28 cellular contexts compared by ENCODE assay signal in genomic region chr5:35819026-35819425, GRCh38. TPM values are rescaled to one million over a fixed set of nuclear protein-coding genes. Genes with fewer than 3 reads are reported as not detected.
DNase-seq lines count a peak whose midpoint lies in the region; ATAC-seq lines count a peak whose summit lies in the region.
"Had no signal": no experiment of that assay in that cellular context is flagged by ENCODE, and none has a peak within 500 bp of the region (broad histone marks: within the 10 kb centered on the region; RNA-seq: fewer than 3 reads in every experiment).

No MANE protein-coding gene starts in this region.

- DNase-seq in activated naive CD4-positive, alpha-beta T cell treated with anti-CD3 and anti-CD28 coated beads for 36 hours: no peak
- DNase-seq in activated naive CD4-positive, alpha-beta T cell treated with anti-CD3 and anti-CD28 coated beads, Interleukin-2, amount 50 U/mL, for 16 hours: no peak
- DNase-seq in DMS53 treated with DMSO at 0.1 percent for 48 hours (lab: John Stamatoyannopoulos, UW; ENCODE audit: unreplicated experiment) (peak; percentile 37), sciatic nerve (ENCODE audit: low spot score) (no peak), cerebellar cortex (ENCODE audit: low spot score) (no peak)
- no peak for DNase-seq in activated CD4-positive, alpha-beta memory T cell treated with anti-CD3 and anti-CD28 coated beads, Interleukin-2, amount 10 ng/mL, durations not matched to agents 7 days and 5 days
- no peak for DNase-seq in naive thymus-derived CD4-positive, alpha-beta T cell
- DNase-seq: activated naive CD8-positive, alpha-beta T cell treated with anti-CD3 and anti-CD28 coated beads, Interleukin-2, amount 10 ng/mL, durations not matched to agents 7 days and 5 days; effector CD8-positive, alpha-beta T cell; hypothalamus; left colon; NCI-H1092; NCI-H1694 treated with DMSO at 0.1 percent for 48 hours; NCI-H446 treated with DMSO at 0.1 percent for 48 hours; NCI-H774; Peyer's patch; SHP77 treated with DMSO at 0.1 percent for 48 hours; stimulated activated CD4-positive, alpha-beta T cell treated with anti-CD3 and anti-CD28 coated beads, Interleukin-15, amount 100 ng/mL, for 24 hours had no signal

- no peak for ATAC-seq in naive thymus-derived CD4-positive, alpha-beta T cell
- ATAC-seq in GM21381 (IDR thresholded peaks at IDR 0.05; ENCODE audit: unreplicated experiment) (no peak), sciatic nerve (no peak)
- ATAC-seq: K562; left colon; natural killer cell treated with Interleukin-12 subunit alpha and Interleukin-12 subunit beta and Interleukin-15 and Interleukin-18, amount 100 ng/mL, for 72 hours; stimulated activated memory B cell treated with anti-CD40 and anti-IgM and Interleukin-4, amounts not matched to agents 10 μg/mL and 1 μg/mL and 100 μg/mL, for 72 hours; WTC11 had no signal

- intact Hi-C loops in activated naive CD4-positive, alpha-beta T cell treated with anti-CD3 and anti-CD28 coated beads for 36 hours (cut with micrococcal nuclease): no loop called here
- intact Hi-C loops in naive thymus-derived CD4-positive, alpha-beta T cell (cut with micrococcal nuclease): no loop called here
- intact Hi-C loops in sciatic nerve (cut with DNase I): no loop called here

- H3K27ac ChIP-seq in naive thymus-derived CD4-positive, alpha-beta T cell (ENCODE audit: low read depth, low read length): no peak overlapping the region
- H3K27ac ChIP-seq: ascending aorta; BLaER1 treated with 17β-estradiol and CSF1 and Interleukin-3, amounts not matched to agents 10 nM and 100 nM; cardiac muscle cell; coronary artery had no signal

- H3K4me3 Mint-ChIP-seq in activated naive CD4-positive, alpha-beta T cell treated with anti-CD3 and anti-CD28 coated beads for 36 hours: no peak overlapping the region
- no peak overlapping the region for H3K4me3 Mint-ChIP-seq in activated CD4-positive, alpha-beta memory T cell treated with anti-CD3 and anti-CD28 coated beads, Interleukin-2, amount 10 ng/mL, durations not matched to agents 7 days and 5 days
- peak overlapping the region in 9 of 10 donors; percentile 4 to 84 (median 51) for H3K4me3 Mint-ChIP-seq in naive thymus-derived CD4-positive, alpha-beta T cell
- H3K4me3 Mint-ChIP-seq: activated naive CD8-positive, alpha-beta T cell treated with anti-CD3 and anti-CD28 coated beads, Interleukin-2, amount 10 ng/mL, durations not matched to agents 7 days and 5 days; natural killer cell treated with Interleukin-12 subunit alpha and Interleukin-12 subunit beta and Interleukin-15 and Interleukin-18, amount 100 ng/mL, for 72 hours; stimulated activated memory B cell treated with anti-CD40 and anti-IgM and Interleukin-4, amounts not matched to agents 10 μg/mL and 1 μg/mL and 100 μg/mL, for 72 hours; WTC11 had no signal

- peak overlapping the region; percentile 25 for H3K4me3 ChIP-seq in naive thymus-derived CD4-positive, alpha-beta T cell (ENCODE audit: low read length)
- H3K4me3 ChIP-seq: ascending aorta; BLaER1 treated with 17β-estradiol and CSF1 and Interleukin-3, amounts not matched to agents 10 nM and 100 nM; cardiac muscle cell; coronary artery; K562; Peyer's patch had no signal

- H3K36me3 ChIP-seq in naive thymus-derived CD4-positive, alpha-beta T cell (ENCODE audit: control insufficient read depth in 2 of 3, insufficient read depth in 3 of 3, low read length in 3 of 3): no peaks in the 10 kb centered on the region
- H3K36me3 ChIP-seq: ascending aorta; BLaER1 treated with 17β-estradiol and CSF1 and Interleukin-3, amounts not matched to agents 10 nM and 100 nM; cardiac muscle cell; Peyer's patch had no signal

- peaks cover 3% of the 10 kb centered on the region for H3K9me3 Mint-ChIP-seq in activated naive CD4-positive, alpha-beta T cell treated with anti-CD3 and anti-CD28 coated beads for 36 hours
- H3K9me3 Mint-ChIP-seq in activated CD4-positive, alpha-beta memory T cell treated with anti-CD3 and anti-CD28 coated beads, Interleukin-2, amount 10 ng/mL, durations not matched to agents 7 days and 5 days: peaks cover 2% of the 10 kb centered on the region
- peaks cover 0 to 7% (median 2%) of the 10 kb centered on the region in 11 donors for H3K9me3 Mint-ChIP-seq in naive thymus-derived CD4-positive, alpha-beta T cell
- H3K9me3 Mint-ChIP-seq: activated naive CD8-positive, alpha-beta T cell treated with anti-CD3 and anti-CD28 coated beads, Interleukin-2, amount 10 ng/mL, durations not matched to agents 7 days and 5 days; natural killer cell treated with Interleukin-12 subunit alpha and Interleukin-12 subunit beta and Interleukin-15 and Interleukin-18, amount 100 ng/mL, for 72 hours; stimulated activated memory B cell treated with anti-CD40 and anti-IgM and Interleukin-4, amounts not matched to agents 10 μg/mL and 1 μg/mL and 100 μg/mL, for 72 hours; WTC11 had no signal

- H3K4me1 ChIP-seq in naive thymus-derived CD4-positive, alpha-beta T cell (ENCODE audit: control insufficient read depth in 2 of 2, insufficient read depth in 2 of 2, low read length in 2 of 2): peaks cover 84 to 96% of the 10 kb centered on the region in 2 donors
- H3K4me1 ChIP-seq: ascending aorta, Peyer's patch had no signal

- CTCF ChIA-PET in activated naive CD4-positive, alpha-beta T cell treated with anti-CD3 and anti-CD28 coated beads for 36 hours (lab: Charles Lee): interaction anchor here (1.1 to 8.6 kb wide), 4 partner anchors 16 to 40 kb away, joined by 3 to 56 read pairs (median 4); no protein-coding TSS in a partner anchor
- CTCF ChIA-PET in activated CD4-positive, alpha-beta memory T cell treated with anti-CD3 and anti-CD28 coated beads, Interleukin-2, amount 10 ng/mL, durations not matched to agents 7 days and 5 days (lab: Charles Lee): no interaction called here
- CTCF ChIA-PET in naive thymus-derived CD4-positive, alpha-beta T cell (lab: Charles Lee): interaction anchor here (0.7 to 5.8 kb wide), 5 partner anchors 15 to 40 kb away, joined by 3 to 50 read pairs (median 3); no protein-coding TSS in a partner anchor

- H3K27me3 ChIP-seq in naive thymus-derived CD4-positive, alpha-beta T cell (ENCODE audit: control insufficient read depth in 2 of 2, insufficient read depth in 2 of 2, low read length in 2 of 2): no peaks in the 10 kb centered on the region
- H3K27me3 ChIP-seq: ascending aorta; BLaER1 treated with 17β-estradiol and CSF1 and Interleukin-3, amounts not matched to agents 10 nM and 100 nM; cardiac muscle cell; Peyer's patch had no signal

- no peaks in the 10 kb centered on the region for H3K27me3 Mint-ChIP-seq in activated naive CD4-positive, alpha-beta T cell treated with anti-CD3 and anti-CD28 coated beads for 36 hours (ENCODE audit: low read depth)
- no peaks in the 10 kb centered on the region for H3K27me3 Mint-ChIP-seq in activated CD4-positive, alpha-beta memory T cell treated with anti-CD3 and anti-CD28 coated beads, Interleukin-2, amount 10 ng/mL, durations not matched to agents 7 days and 5 days
- no peaks in the 10 kb centered on the region for H3K27me3 Mint-ChIP-seq in naive thymus-derived CD4-positive, alpha-beta T cell
- H3K27me3 Mint-ChIP-seq: activated naive CD8-positive, alpha-beta T cell treated with anti-CD3 and anti-CD28 coated beads, Interleukin-2, amount 10 ng/mL, durations not matched to agents 7 days and 5 days; stimulated activated memory B cell treated with anti-CD40 and anti-IgM and Interleukin-4, amounts not matched to agents 10 μg/mL and 1 μg/mL and 100 μg/mL, for 72 hours had no signal

- peak overlapping the region; percentile 62 for H3K27ac Mint-ChIP-seq in activated naive CD4-positive, alpha-beta T cell treated with anti-CD3 and anti-CD28 coated beads for 36 hours
- peak overlapping the region; percentile 22 for H3K27ac Mint-ChIP-seq in activated CD4-positive, alpha-beta memory T cell treated with anti-CD3 and anti-CD28 coated beads, Interleukin-2, amount 10 ng/mL, durations not matched to agents 7 days and 5 days
- peak overlapping the region; percentile 12 to 97 (median 88) for H3K27ac Mint-ChIP-seq in naive thymus-derived CD4-positive, alpha-beta T cell
- H3K27ac Mint-ChIP-seq: activated naive CD8-positive, alpha-beta T cell treated with anti-CD3 and anti-CD28 coated beads, Interleukin-2, amount 10 ng/mL, durations not matched to agents 7 days and 5 days; stimulated activated memory B cell treated with anti-CD40 and anti-IgM and Interleukin-4, amounts not matched to agents 10 μg/mL and 1 μg/mL and 100 μg/mL, for 72 hours; WTC11 had no signal

- H3K9me3 ChIP-seq in naive thymus-derived CD4-positive, alpha-beta T cell (ENCODE audit: control insufficient read depth in 2 of 3, low read length in 3 of 3): no peaks in the 10 kb centered on the region
- H3K9me3 ChIP-seq: ascending aorta, Peyer's patch had no signal

- POLR2A ChIA-PET in activated CD4-positive, alpha-beta memory T cell treated with anti-CD3 and anti-CD28 coated beads, Interleukin-2, amount 10 ng/mL, durations not matched to agents 7 days and 5 days (lab: Charles Lee): interaction anchor here (0.7 to 16.3 kb wide), 5 partner anchors 8 to 37 kb away, joined by 3 to 422 read pairs (median 4); partner anchors contain the start of gene IL7R
- POLR2A ChIA-PET in naive thymus-derived CD4-positive, alpha-beta T cell (lab: Charles Lee): interaction anchor here (0.7 to 21.7 kb wide), 11 partner anchors 8 to 84 kb away, joined by 3 to 1069 read pairs (median 10); partner anchors contain the start of gene IL7R

- H3K36me3 Mint-ChIP-seq in activated naive CD4-positive, alpha-beta T cell treated with anti-CD3 and anti-CD28 coated beads for 36 hours (ENCODE audit: low read depth): peaks cover 4% of the 10 kb centered on the region
- peaks cover 10% of the 10 kb centered on the region for H3K36me3 Mint-ChIP-seq in activated CD4-positive, alpha-beta memory T cell treated with anti-CD3 and anti-CD28 coated beads, Interleukin-2, amount 10 ng/mL, durations not matched to agents 7 days and 5 days (ENCODE audit: low read depth)
- H3K36me3 Mint-ChIP-seq in naive thymus-derived CD4-positive, alpha-beta T cell: peaks cover 0 to 13% (median 5%) of the 10 kb centered on the region in 5 donors
- H3K36me3 Mint-ChIP-seq: natural killer cell treated with Interleukin-12 subunit alpha and Interleukin-12 subunit beta and Interleukin-15 and Interleukin-18, amount 100 ng/mL, for 72 hours; stimulated activated memory B cell treated with anti-CD40 and anti-IgM and Interleukin-4, amounts not matched to agents 10 μg/mL and 1 μg/mL and 100 μg/mL, for 72 hours; WTC11 had no signal

- peaks cover 60% of the 10 kb centered on the region for H3K4me1 Mint-ChIP-seq in activated naive CD4-positive, alpha-beta T cell treated with anti-CD3 and anti-CD28 coated beads for 36 hours (ENCODE audit: low read depth)
- H3K4me1 Mint-ChIP-seq in activated CD4-positive, alpha-beta memory T cell treated with anti-CD3 and anti-CD28 coated beads, Interleukin-2, amount 10 ng/mL, durations not matched to agents 7 days and 5 days: peaks cover 59% of the 10 kb centered on the region
- peaks cover 38 to 63% (median 59%) of the 10 kb centered on the region in 7 donors for H3K4me1 Mint-ChIP-seq in naive thymus-derived CD4-positive, alpha-beta T cell
- H3K4me1 Mint-ChIP-seq: stimulated activated memory B cell treated with anti-CD40 and anti-IgM and Interleukin-4, amounts not matched to agents 10 μg/mL and 1 μg/mL and 100 μg/mL, for 72 hours; WTC11 had no signal

RNA-seq across cellular contexts. Expression of gene IL7R, which starts 37.7 kb away (rescaled TPM):
- 100 to 1,000 TPM; 144 to 147 TPM for total RNA-seq in activated naive CD4-positive, alpha-beta T cell treated with anti-CD3 and anti-CD28 coated beads for 36 hours
- 100 to 1,000 TPM; 271 to 273 TPM for total RNA-seq in activated CD4-positive, alpha-beta memory T cell treated with anti-CD3 and anti-CD28 coated beads, Interleukin-2, amount 10 ng/mL, durations not matched to agents 7 days and 5 days
- total RNA-seq in naive thymus-derived CD4-positive, alpha-beta T cell: 1,000 to 10,000 TPM in 2 of 5 experiments, 100 to 1,000 TPM in 3; 341 to 1,298 (median 608) TPM
- 100 to 1,000 TPM; 690 to 965 TPM for polyA plus RNA-seq in naive thymus-derived CD4-positive, alpha-beta T cell
- total RNA-seq in sciatic nerve: 7.8 TPM
- total RNA-seq: cardiac muscle cell, H1 had no signal
- polyA plus RNA-seq: cardiac muscle cell, H1 had no signal

Comparison
In these comparisons a context has a peak if more than half of its experiments do, and no peak if none do; other contexts are left out.
1. H3K27ac Mint-ChIP-seq: peak in every context shown above with its lines; median percentile 88 in naive thymus-derived CD4-positive, alpha-beta T cell; 62 in activated naive CD4-positive, alpha-beta T cell treated with anti-CD3 and anti-CD28 coated beads for 36 hours; 22 in activated CD4-positive, alpha-beta memory T cell treated with anti-CD3 and anti-CD28 coated beads, Interleukin-2, amount 10 ng/mL, durations not matched to agents 7 days and 5 days.
2. H3K4me3 Mint-ChIP-seq: peak in naive thymus-derived CD4-positive, alpha-beta T cell (9 of 10); none in activated naive CD4-positive, alpha-beta T cell treated with anti-CD3 and anti-CD28 coated beads for 36 hours (single experiment) and activated CD4-positive, alpha-beta memory T cell treated with anti-CD3 and anti-CD28 coated beads, Interleukin-2, amount 10 ng/mL, durations not matched to agents 7 days and 5 days (single experiment).
3. RNA of gene IL7R, which starts 37.7 kb away (total RNA-seq): 341 to 1,298 TPM in naive thymus-derived CD4-positive, alpha-beta T cell, 271 to 273 TPM in activated CD4-positive, alpha-beta memory T cell treated with anti-CD3 and anti-CD28 coated beads, Interleukin-2, amount 10 ng/mL, durations not matched to agents 7 days and 5 days and 144 to 147 TPM in activated naive CD4-positive, alpha-beta T cell treated with anti-CD3 and anti-CD28 coated beads for 36 hours; 7.8 TPM in sciatic nerve (single experiment); every median in the first group is over 10 times any median in the second.